1 cellular context compared by ENCODE assay signal in the genomic region with DNA sequence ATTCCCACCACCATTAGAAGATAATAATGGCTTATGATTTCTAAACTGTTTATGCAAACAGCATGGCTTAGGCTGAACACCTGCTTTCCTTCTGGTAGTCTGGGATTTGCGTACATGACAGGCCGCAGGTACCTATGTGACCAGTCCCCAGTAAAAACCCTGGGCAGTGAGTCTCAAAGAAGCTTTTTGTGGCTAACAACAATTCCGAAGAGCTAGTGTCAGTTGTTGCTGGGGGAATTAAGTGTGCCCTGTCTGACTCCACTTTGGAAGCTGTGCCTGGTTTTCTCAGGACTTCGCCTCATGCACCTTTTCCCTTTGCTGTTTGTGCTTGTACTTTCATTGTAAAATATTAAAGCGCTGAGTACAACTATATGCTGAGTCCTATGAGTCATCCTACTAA.
TF ChIP-seq lines count a peak whose summit lies in the region.

No MANE protein-coding gene starts in this region.

TF ChIP-seq in K562, 482 proteins besides CTCF, POLR2A, EP300 and RAD21 (continued from another document):
- TF ChIP-seq, protein P1, sequence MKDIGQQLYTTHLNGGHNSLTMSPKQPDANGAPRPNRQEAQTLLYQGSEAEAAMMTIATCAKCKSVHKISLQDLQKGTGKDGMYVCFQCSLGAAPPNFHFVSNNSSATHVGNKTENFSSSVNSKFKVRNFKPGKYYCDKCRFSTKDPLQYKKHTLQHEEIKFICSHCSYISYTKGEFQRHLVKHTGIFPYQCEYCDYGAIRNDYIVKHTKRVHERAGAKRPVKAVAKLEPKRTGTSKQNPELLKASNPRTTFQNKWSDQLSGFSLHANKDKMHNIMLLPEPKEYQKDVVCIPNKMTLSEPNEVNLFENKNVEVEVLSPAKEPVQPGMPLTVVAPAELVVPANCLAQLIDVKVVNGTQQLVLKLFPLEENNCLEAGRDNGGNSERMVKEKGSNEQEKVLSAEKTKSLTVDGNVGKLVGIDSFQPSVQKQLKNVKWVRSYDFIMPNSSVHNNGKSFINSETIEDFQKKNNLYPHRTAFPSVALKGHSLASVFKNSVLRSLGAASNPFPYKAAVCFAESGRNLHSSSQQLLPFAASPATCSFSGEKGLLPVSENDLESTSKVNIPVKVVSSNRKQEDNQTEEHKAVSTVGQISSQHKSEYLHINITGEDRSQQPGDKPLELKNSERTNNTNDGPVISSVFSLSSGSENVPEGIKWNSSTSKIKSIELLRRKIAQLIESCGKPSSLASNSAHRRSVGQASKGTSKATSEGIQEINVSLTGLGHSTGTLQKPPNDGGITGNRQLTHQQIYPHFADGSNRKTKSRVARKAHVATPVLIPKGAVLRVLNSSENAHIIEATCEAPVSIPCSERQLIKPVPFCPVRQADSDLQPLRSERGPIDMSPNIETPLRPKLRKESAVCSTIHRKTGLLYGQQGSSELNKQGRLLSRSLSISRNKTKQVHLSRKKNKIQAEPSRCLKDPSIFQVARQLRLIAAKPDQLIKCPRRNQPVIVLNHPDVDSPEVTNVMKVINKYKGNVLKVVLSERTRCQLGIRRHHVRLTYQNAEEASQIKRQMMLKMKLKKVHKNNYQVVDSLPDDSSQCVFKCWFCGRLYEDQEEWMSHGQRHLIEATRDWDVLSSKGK (CRISPR knock-in tag; IDR thresholded peaks at IDR 0.05): no peak
- TF ChIP-seq NFE2L1 (tag; IDR thresholded peaks at IDR 0.05; ENCODE audit: borderline replicate concordance, low read depth): no peak
- TF ChIP-seq, protein P2, sequence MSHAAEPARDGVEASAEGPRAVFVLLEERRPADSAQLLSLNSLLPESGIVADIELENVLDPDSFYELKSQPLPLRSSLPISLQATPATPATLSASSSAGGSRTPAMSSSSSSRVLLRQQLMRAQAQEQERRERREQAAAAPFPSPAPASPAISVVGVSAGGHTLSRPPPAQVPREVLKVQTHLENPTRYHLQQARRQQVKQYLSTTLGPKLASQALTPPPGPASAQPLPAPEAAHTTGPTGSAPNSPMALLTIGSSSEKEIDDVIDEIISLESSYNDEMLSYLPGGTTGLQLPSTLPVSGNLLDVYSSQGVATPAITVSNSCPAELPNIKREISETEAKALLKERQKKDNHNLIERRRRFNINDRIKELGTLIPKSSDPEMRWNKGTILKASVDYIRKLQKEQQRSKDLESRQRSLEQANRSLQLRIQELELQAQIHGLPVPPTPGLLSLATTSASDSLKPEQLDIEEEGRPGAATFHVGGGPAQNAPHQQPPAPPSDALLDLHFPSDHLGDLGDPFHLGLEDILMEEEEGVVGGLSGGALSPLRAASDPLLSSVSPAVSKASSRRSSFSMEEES (CRISPR knock-in tag; IDR thresholded peaks at IDR 0.05): no peak
- TF ChIP-seq, protein P3, sequence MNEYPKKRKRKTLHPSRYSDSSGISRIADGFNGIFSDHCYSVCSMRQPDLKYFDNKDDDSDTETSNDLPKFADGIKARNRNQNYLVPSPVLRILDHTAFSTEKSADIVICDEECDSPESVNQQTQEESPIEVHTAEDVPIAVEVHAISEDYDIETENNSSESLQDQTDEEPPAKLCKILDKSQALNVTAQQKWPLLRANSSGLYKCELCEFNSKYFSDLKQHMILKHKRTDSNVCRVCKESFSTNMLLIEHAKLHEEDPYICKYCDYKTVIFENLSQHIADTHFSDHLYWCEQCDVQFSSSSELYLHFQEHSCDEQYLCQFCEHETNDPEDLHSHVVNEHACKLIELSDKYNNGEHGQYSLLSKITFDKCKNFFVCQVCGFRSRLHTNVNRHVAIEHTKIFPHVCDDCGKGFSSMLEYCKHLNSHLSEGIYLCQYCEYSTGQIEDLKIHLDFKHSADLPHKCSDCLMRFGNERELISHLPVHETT (CRISPR knock-in tag; conservative IDR thresholded peaks at IDR 0.05 in 1 of 2, IDR thresholded peaks at IDR 0.05 in 1 of 2): peak in 1 of 2 experiments; percentile 72; a peak in 1 of 4 replicates
- TF ChIP-seq ETV6 (IDR thresholded peaks at IDR 0.05; ENCODE audit: borderline replicate concordance in 1 of 2, low read depth in 2 of 2, low read length in 1 of 2): no peak
- 0 out of 2 replicates have a peak, but pooled peaks have one; percentile 38 for TF ChIP-seq ETV6 (CRISPR knock-in tag; IDR thresholded peaks at IDR 0.05; ENCODE audit: borderline replicate concordance)
- peak; percentile 73; the same call in 1 of the 2 replicates for TF ChIP-seq ZNF282 (CRISPR knock-in tag; IDR thresholded peaks at IDR 0.05)
- TF ChIP-seq JUNB (CRISPR knock-in tag; conservative IDR thresholded peaks at IDR 0.05): 0 out of 2 replicates have a peak, but pooled peaks have one; percentile 44
- TF ChIP-seq, protein P4, sequence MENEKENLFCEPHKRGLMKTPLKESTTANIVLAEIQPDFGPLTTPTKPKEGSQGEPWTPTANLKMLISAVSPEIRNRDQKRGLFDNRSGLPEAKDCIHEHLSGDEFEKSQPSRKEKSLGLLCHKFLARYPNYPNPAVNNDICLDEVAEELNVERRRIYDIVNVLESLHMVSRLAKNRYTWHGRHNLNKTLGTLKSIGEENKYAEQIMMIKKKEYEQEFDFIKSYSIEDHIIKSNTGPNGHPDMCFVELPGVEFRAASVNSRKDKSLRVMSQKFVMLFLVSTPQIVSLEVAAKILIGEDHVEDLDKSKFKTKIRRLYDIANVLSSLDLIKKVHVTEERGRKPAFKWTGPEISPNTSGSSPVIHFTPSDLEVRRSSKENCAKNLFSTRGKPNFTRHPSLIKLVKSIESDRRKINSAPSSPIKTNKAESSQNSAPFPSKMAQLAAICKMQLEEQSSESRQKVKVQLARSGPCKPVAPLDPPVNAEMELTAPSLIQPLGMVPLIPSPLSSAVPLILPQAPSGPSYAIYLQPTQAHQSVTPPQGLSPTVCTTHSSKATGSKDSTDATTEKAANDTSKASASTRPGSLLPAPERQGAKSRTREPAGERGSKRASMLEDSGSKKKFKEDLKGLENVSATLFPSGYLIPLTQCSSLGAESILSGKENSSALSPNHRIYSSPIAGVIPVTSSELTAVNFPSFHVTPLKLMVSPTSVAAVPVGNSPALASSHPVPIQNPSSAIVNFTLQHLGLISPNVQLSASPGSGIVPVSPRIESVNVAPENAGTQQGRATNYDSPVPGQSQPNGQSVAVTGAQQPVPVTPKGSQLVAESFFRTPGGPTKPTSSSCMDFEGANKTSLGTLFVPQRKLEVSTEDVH (IDR thresholded peaks at IDR 0.05; ENCODE audit: low read depth, partially characterized antibody): no peak
TF ChIP-seq in K562: peak in this region for 7.
